In the genomic region with DNA sequence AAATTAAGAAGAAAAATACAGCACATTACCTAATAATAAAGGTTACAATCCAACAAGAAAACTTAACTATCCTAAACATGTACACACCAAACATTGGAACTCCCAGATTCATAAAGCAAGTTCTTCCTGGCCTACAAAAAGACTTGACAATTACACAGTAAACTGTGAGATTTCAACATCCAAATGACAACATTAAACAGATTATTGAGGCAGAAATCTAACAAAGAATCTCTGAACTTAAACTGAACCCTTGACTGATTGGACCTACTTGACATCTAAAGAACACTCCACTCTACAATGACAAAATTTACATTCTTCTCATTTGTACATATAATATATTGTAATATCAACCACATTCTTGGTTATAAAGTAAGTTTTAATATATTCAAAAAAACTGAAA, we compare ENCODE assay signal across 32 cellular contexts.
"Had no signal": no experiment of that assay in that cellular context is flagged by ENCODE, and none has a peak within 500 bp of the region (broad histone marks: within the 10 kb centered on the region; RNA-seq: fewer than 3 reads in every experiment).

No MANE protein-coding gene starts in this region.

- H3K9me3 ChIP-seq: adrenal gland, ascending aorta, breast epithelium had no signal

- H3K27me3 ChIP-seq: adrenal gland, ascending aorta, breast epithelium, cardiac muscle cell, dorsolateral prefrontal cortex, esophagus squamous epithelium had no signal

- H3K36me3 Mint-ChIP-seq: activated naive CD4-positive, alpha-beta T cell treated with anti-CD3 and anti-CD28 coated beads, Interleukin-2, amount 50 U/mL, for 24 hours; activated naive CD8-positive, alpha-beta T cell treated with anti-CD3 and anti-CD28 coated beads for 36 hours; brain had no signal

- FAIRE-seq: frontal cortex had no signal

- H3K27ac Mint-ChIP-seq: activated CD4-positive, alpha-beta memory T cell treated with anti-CD3 and anti-CD28 coated beads, Interleukin-2, amount 10 ng/mL, durations not matched to agents 7 days and 5 days; activated CD4-positive, alpha-beta T cell treated with anti-CD3 and anti-CD28 coated beads for 36 hours; activated CD4-positive, alpha-beta T cell treated with anti-CD3 and anti-CD28 coated beads, Interleukin-2, amount 10 ng/mL, durations not matched to agents 7 days and 5 days; activated naive CD4-positive, alpha-beta T cell treated with anti-CD3 and anti-CD28 coated beads for 36 hours; activated naive CD4-positive, alpha-beta T cell treated with anti-CD3 and anti-CD28 coated beads, Interleukin-2, amount 50 U/mL, for 24 hours; activated naive CD8-positive, alpha-beta T cell treated with anti-CD3 and anti-CD28 coated beads for 36 hours; activated naive CD8-positive, alpha-beta T cell treated with anti-CD3 and anti-CD28 coated beads, Interleukin-2, amount 50 U/mL, for 24 hours; activated T-helper 1 cell treated with anti-CD3 and anti-CD28 coated beads, Interleukin-12 subunit alpha, Interleukin-12 subunit beta, Interleukin-2, Interleukin-4 antibody, amounts not matched to agents 30 ng/mL and 10 ng/mL and 1 ng/mL, durations not matched to agents 14 hours and 24 hours and 36 hours; activated T-helper 2 cell treated with anti-CD3 and anti-CD28 coated beads, Interferon-gamma antibody, Interleukin-2, Interleukin-4, amounts not matched to agents 10 μg/mL and 5 μg/mL and 100 μg/mL, durations not matched to agents 14 hours and 24 hours and 36 hours; brain; dendritic cell treated with granulocyte-macrophage colony-stimulating factor and Interleukin-4, amounts not matched to agents 40 ng/mL and 50 ng/mL, for 4 days; endodermal cell had no signal

- H3K4me1 Mint-ChIP-seq: activated CD4-positive, alpha-beta memory T cell treated with anti-CD3 and anti-CD28 coated beads, Interleukin-2, amount 10 ng/mL, durations not matched to agents 7 days and 5 days; activated CD4-positive, alpha-beta T cell treated with anti-CD3 and anti-CD28 coated beads for 36 hours; activated CD4-positive, alpha-beta T cell treated with anti-CD3 and anti-CD28 coated beads, Interleukin-2, amount 10 ng/mL, durations not matched to agents 7 days and 5 days; activated naive CD4-positive, alpha-beta T cell treated with anti-CD3 and anti-CD28 coated beads, Interleukin-2, amount 50 U/mL, for 24 hours; activated naive CD8-positive, alpha-beta T cell treated with anti-CD3 and anti-CD28 coated beads for 36 hours; activated naive CD8-positive, alpha-beta T cell treated with anti-CD3 and anti-CD28 coated beads, Interleukin-2, amount 50 U/mL, for 24 hours; brain; endodermal cell had no signal

- H3K36me3 ChIP-seq: adrenal gland, ascending aorta, breast epithelium, cardiac muscle cell, esophagus squamous epithelium had no signal

- H3K4me3 ChIP-seq: adrenal gland, ascending aorta, breast epithelium, cardiac muscle cell, coronary artery, dorsolateral prefrontal cortex, esophagus squamous epithelium had no signal

- H3K27me3 Mint-ChIP-seq: activated CD4-positive, alpha-beta memory T cell treated with anti-CD3 and anti-CD28 coated beads, Interleukin-2, amount 10 ng/mL, durations not matched to agents 7 days and 5 days; activated CD4-positive, alpha-beta T cell treated with anti-CD3 and anti-CD28 coated beads for 36 hours; activated CD4-positive, alpha-beta T cell treated with anti-CD3 and anti-CD28 coated beads, Interleukin-2, amount 10 ng/mL, durations not matched to agents 7 days and 5 days; activated naive CD4-positive, alpha-beta T cell treated with anti-CD3 and anti-CD28 coated beads, Interleukin-2, amount 50 U/mL, for 24 hours; activated naive CD8-positive, alpha-beta T cell treated with anti-CD3 and anti-CD28 coated beads for 36 hours; activated naive CD8-positive, alpha-beta T cell treated with anti-CD3 and anti-CD28 coated beads, Interleukin-2, amount 50 U/mL, for 24 hours; dendritic cell treated with granulocyte-macrophage colony-stimulating factor and Interleukin-4, amounts not matched to agents 40 ng/mL and 50 ng/mL, for 4 days had no signal

- H3K27ac ChIP-seq: adrenal gland, ascending aorta, breast epithelium, cardiac muscle cell, coronary artery, dorsolateral prefrontal cortex, esophagus squamous epithelium had no signal

- DNase-seq: activated CD4-positive, alpha-beta memory T cell treated with anti-CD3 and anti-CD28 coated beads, Interleukin-2, amount 10 ng/mL, durations not matched to agents 7 days and 5 days; activated CD4-positive, alpha-beta T cell treated with anti-CD3 and anti-CD28 coated beads for 36 hours; activated CD4-positive, alpha-beta T cell treated with anti-CD3 and anti-CD28 coated beads, Interleukin-2, amount 10 ng/mL, durations not matched to agents 7 days and 5 days; activated CD4-positive, alpha-beta T cell treated with anti-CD3 and anti-CD28 coated beads, Interleukin-2, amount 50 U/mL, for 4 hours; activated CD4-positive, CD25-positive, alpha-beta regulatory T cell; activated CD4-positive, CD25-positive, alpha-beta regulatory T cell treated with anti-CD3 and anti-CD28 coated beads, Interleukin-2, amount 50 U/mL, for 72 hours; activated effector memory CD4-positive, alpha-beta T cell treated with anti-CD3 and anti-CD28 coated beads, Interleukin-2, amount 50 U/mL, for 16 hours; activated naive CD4-positive, alpha-beta T cell treated with anti-CD3 and anti-CD28 coated beads for 36 hours; activated naive CD8-positive, alpha-beta T cell treated with anti-CD3 and anti-CD28 coated beads for 36 hours; activated naive CD8-positive, alpha-beta T cell treated with anti-CD3 and anti-CD28 coated beads, Interleukin-2, amount 50 U/mL, for 24 hours; activated T-cell treated with anti-CD3 and anti-CD28 coated beads, Interleukin-2, amount 50 U/mL, for 48 hours; adrenal gland; central memory CD4-positive, alpha-beta T cell; cerebellar nuclear complex; dorsolateral prefrontal cortex; effector memory CD4-positive, alpha-beta T cell; endodermal cell; erythroblast; esophagus squamous epithelium; foreskin fibroblast; head of caudate nucleus; T-helper 2 cell had no signal

- H3K4me3 Mint-ChIP-seq: activated CD4-positive, alpha-beta memory T cell treated with anti-CD3 and anti-CD28 coated beads, Interleukin-2, amount 10 ng/mL, durations not matched to agents 7 days and 5 days; activated CD4-positive, alpha-beta T cell treated with anti-CD3 and anti-CD28 coated beads for 36 hours; activated CD4-positive, alpha-beta T cell treated with anti-CD3 and anti-CD28 coated beads, Interleukin-2, amount 10 ng/mL, durations not matched to agents 7 days and 5 days; activated naive CD4-positive, alpha-beta T cell treated with anti-CD3 and anti-CD28 coated beads for 36 hours; activated naive CD4-positive, alpha-beta T cell treated with anti-CD3 and anti-CD28 coated beads, Interleukin-2, amount 50 U/mL, for 24 hours; activated naive CD8-positive, alpha-beta T cell treated with anti-CD3 and anti-CD28 coated beads for 36 hours; activated naive CD8-positive, alpha-beta T cell treated with anti-CD3 and anti-CD28 coated beads, Interleukin-2, amount 50 U/mL, for 24 hours; activated T-helper 1 cell treated with anti-CD3 and anti-CD28 coated beads, Interleukin-12 subunit alpha, Interleukin-12 subunit beta, Interleukin-2, Interleukin-4 antibody, amounts not matched to agents 30 ng/mL and 10 ng/mL and 1 ng/mL, durations not matched to agents 14 hours and 24 hours and 36 hours; brain; dendritic cell treated with granulocyte-macrophage colony-stimulating factor and Interleukin-4, amounts not matched to agents 40 ng/mL and 50 ng/mL, for 4 days; endodermal cell had no signal

- H3K4me1 ChIP-seq: adrenal gland, ascending aorta, breast epithelium, esophagus squamous epithelium had no signal

- H3K9me3 Mint-ChIP-seq: dendritic cell treated with granulocyte-macrophage colony-stimulating factor and Interleukin-4, amounts not matched to agents 40 ng/mL and 50 ng/mL, for 4 days had no signal
